1 cellular context compared by ENCODE assay signal in genomic region chr2:66584011-66584410, GRCh38.
TF ChIP-seq lines count a peak whose summit lies in the region.

No MANE protein-coding gene starts in this region.

TF ChIP-seq in IMR-90, 13 proteins besides CTCF, POLR2A, EP300 and RAD21 (continued from another document):
- TF ChIP-seq CHD1 (IDR thresholded peaks at IDR 0.05; ENCODE audit: low read depth, low read length) = no peak
- TF ChIP-seq NFE2L2 (IDR thresholded peaks at IDR 0.05; ENCODE audit: low read depth, low read length) = no peak
- no peak for TF ChIP-seq RCOR1 (IDR thresholded peaks at IDR 0.05; ENCODE audit: insufficient replicate concordance, low read length)
- TF ChIP-seq RFX5 (IDR thresholded peaks at IDR 0.05; ENCODE audit: low read depth, low read length) = no peak
- no peak for TF ChIP-seq BHLHE40 (IDR thresholded peaks at IDR 0.05; ENCODE audit: low read depth, low read length)
- no peak for TF ChIP-seq FOS (IDR thresholded peaks at IDR 0.05; ENCODE audit: low read depth, low read length)
- TF ChIP-seq, protein P1, sequence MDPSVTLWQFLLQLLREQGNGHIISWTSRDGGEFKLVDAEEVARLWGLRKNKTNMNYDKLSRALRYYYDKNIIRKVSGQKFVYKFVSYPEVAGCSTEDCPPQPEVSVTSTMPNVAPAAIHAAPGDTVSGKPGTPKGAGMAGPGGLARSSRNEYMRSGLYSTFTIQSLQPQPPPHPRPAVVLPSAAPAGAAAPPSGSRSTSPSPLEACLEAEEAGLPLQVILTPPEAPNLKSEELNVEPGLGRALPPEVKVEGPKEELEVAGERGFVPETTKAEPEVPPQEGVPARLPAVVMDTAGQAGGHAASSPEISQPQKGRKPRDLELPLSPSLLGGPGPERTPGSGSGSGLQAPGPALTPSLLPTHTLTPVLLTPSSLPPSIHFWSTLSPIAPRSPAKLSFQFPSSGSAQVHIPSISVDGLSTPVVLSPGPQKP (IDR thresholded peaks at IDR 0.05; ENCODE audit: borderline replicate concordance, low read depth, low read length) = no peak
- TF ChIP-seq MAFK (IDR thresholded peaks at IDR 0.05; ENCODE audit: low read depth, low read length) = no peak
- no peak for TF ChIP-seq MAZ (IDR thresholded peaks at IDR 0.05; ENCODE audit: borderline replicate concordance, low read depth, low read length)
- TF ChIP-seq USF2 (IDR thresholded peaks at IDR 0.05; ENCODE audit: low read depth, low read length) = no peak
